Comparison of ENCODE assay signal across 8 cellular contexts in the genomic region with DNA sequence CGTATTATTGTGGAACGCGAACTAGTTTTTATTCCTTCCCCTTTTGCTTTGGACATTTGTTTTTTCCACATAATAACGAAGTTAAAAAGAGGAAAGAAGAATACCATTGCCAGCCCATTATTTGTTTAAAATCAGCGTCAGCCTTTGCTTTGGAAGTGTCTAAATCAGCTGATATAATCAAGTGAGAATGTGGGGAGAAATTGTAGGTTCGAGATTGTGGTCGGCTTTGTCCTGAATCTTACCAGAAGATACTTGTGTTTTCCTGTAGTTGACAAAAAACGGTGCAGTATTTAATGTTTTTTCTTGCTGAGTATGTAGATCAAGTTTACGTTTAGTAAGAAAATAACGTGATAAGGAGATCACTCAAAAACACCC. TPM values are rescaled to one million over a fixed set of nuclear protein-coding genes. Genes with fewer than 3 reads are reported as not detected.
A peak's percentile ranks its signal among the peaks of the same experiment; 100 is the strongest.
DNase-seq lines count a peak whose midpoint lies in the region; ATAC-seq and TF ChIP-seq lines count a peak whose summit lies in the region.

No MANE protein-coding gene starts in this region.

- peaks cover 7% of the 10 kb centered on the region for H3K4me1 ChIP-seq in ovary (ENCODE audit: insufficient read depth)

- DNase-seq in A172 (ENCODE audit: low spot score): peak; percentile 45
- peak; percentile 33 for DNase-seq in fibroblast of mammary gland (ENCODE audit: low read depth)
- DNase-seq in ovary: no peak
- DNase-seq in HuH-7 (ENCODE audit: low spot score): no peak
- no peak for DNase-seq in GM19238 (ENCODE audit: insufficient read length, low spot score)

- peak overlapping the region; percentile 92 for H3K27ac Mint-ChIP-seq in T-helper 1 cell treated with Interleukin-12 subunit alpha and Interleukin-12 subunit beta and Interleukin-4 antibody, amounts not matched to agents 30 μg/mL and 1 μg/mL, for 36 hours

- TF ChIP-seq EP300 in ovary (IDR thresholded peaks at IDR 0.05): no peak

- no peaks in the 10 kb centered on the region for H3K27me3 Mint-ChIP-seq in T-helper 1 cell treated with Interleukin-12 subunit alpha and Interleukin-12 subunit beta and Interleukin-4 antibody, amounts not matched to agents 30 μg/mL and 1 μg/mL, for 36 hours (ENCODE audit: low read depth)

- H3K4me3 ChIP-seq in GM12875 (ENCODE audit: low read depth, low read length) (peak overlapping the region; percentile 73), fibroblast of mammary gland (ENCODE audit: control insufficient read depth, low read depth, low read length) (peak overlapping the region; percentile 59), ovary (peak overlapping the region; percentile 95)

- H3K4me3 Mint-ChIP-seq in T-helper 1 cell treated with Interleukin-12 subunit alpha and Interleukin-12 subunit beta and Interleukin-4 antibody, amounts not matched to agents 30 μg/mL and 1 μg/mL, for 36 hours: peak overlapping the region; percentile 88

- TF ChIP-seq CTCF in GM12875 (IDR thresholded peaks at IDR 0.05; ENCODE audit: borderline replicate concordance, insufficient read depth, low read depth, low read length) (no peak), fibroblast of mammary gland (conservative IDR thresholded peaks at IDR 0.05; ENCODE audit: control insufficient read depth, insufficient read depth, low read depth, low read length) (no peak), ovary (IDR thresholded peaks at IDR 0.05) (peak in 1 of 3 donors; percentile 6)

- no peak for TF ChIP-seq POLR2A in ovary (IDR thresholded peaks at IDR 0.05)

- H3K27me3 ChIP-seq in ovary: no peaks in the 10 kb centered on the region

- intact Hi-C loops in ovary (cut with DNase I): loop anchor here in 2 of 4 donors (2.0 to 5.0 kb wide), 4 partner anchors 99 to 151 kb away; a partner anchor contains a TSS

- peaks cover 21% of the 10 kb centered on the region for H3K4me1 Mint-ChIP-seq in T-helper 1 cell treated with Interleukin-12 subunit alpha and Interleukin-12 subunit beta and Interleukin-4 antibody, amounts not matched to agents 30 μg/mL and 1 μg/mL, for 36 hours (ENCODE audit: low read depth)

- no peaks in the 10 kb centered on the region for H3K9me3 Mint-ChIP-seq in T-helper 1 cell treated with Interleukin-12 subunit alpha and Interleukin-12 subunit beta and Interleukin-4 antibody, amounts not matched to agents 30 μg/mL and 1 μg/mL, for 36 hours

- H3K36me3 ChIP-seq in ovary: no peaks in the 10 kb centered on the region

- 0 to 2% (median 1%) methylated on average over 10 of the region's 10 CpGs for WGBS in ovary, 3 donors

- H3K36me3 Mint-ChIP-seq in T-helper 1 cell treated with Interleukin-12 subunit alpha and Interleukin-12 subunit beta and Interleukin-4 antibody, amounts not matched to agents 30 μg/mL and 1 μg/mL, for 36 hours (ENCODE audit: low read depth): peaks cover 14% of the 10 kb centered on the region

- ATAC-seq in GM21381 (IDR thresholded peaks at IDR 0.05; ENCODE audit: unreplicated experiment): no peak

- no peaks in the 10 kb centered on the region for H3K9me3 ChIP-seq in ovary

- peak overlapping the region; percentile 99 to 100 for H3K27ac ChIP-seq in ovary

RNA-seq across cellular contexts. Expression of a gene that starts 0.9 kb away (rescaled TPM):
- 26.5 and 28.8 TPM in 2 replicates for total RNA-seq in A172 (2014; rRNA removed; shearing (Covaris generic))
- 10 to 100 TPM; 12.6 to 48.7 (median 32.3) TPM for total RNA-seq in ovary
- 10 to 100 TPM; 16.3 to 23.2 TPM for polyA plus RNA-seq in ovary

Comparison
In these comparisons a context has a peak if more than half of its experiments do, and no peak if none do; other contexts are left out.
1. DNase-seq: peak in A172 (single experiment) and fibroblast of mammary gland (single experiment); none in ovary (0 of 5), HuH-7 (single experiment) and GM19238 (single experiment).
2. Peak in every context shown above with its lines, with median percentiles within 50 percentile points of each other: H3K4me3 ChIP-seq.